1 cellular context compared by ENCODE assay signal in the genomic region with DNA sequence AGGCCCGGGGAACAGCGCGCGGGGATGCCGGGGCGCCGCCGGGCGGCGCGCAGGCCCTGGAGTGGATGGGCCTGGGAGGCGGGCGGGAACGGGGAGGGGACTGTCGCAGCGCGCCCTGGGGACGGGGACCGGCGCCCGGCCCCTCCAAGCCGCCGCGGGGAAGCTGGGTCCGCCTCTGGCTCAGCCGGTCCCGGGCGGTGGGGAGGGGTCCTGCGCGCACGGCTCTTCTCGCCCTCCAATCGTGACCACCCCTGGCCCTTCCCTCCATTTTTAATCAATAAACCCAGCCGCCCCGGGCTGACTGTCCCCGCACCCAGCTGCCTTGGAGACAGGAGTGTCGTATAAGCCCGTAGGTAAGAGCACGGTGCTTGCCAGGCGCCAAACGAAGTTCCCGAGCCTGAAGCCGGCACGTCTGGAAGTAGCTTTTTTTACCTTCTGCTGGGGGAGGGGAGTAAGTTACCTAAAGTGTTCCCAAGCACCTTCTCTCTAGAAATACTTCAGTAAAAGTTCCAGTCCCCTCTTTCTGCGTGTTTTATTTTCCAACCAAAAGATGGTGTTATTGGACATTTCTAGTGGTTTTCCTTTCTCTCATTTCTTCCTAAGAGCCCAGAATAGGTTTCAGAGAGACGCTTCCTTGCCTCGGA.
TF ChIP-seq lines count a peak whose summit lies in the region.

No MANE protein-coding gene starts in this region.

TF ChIP-seq in HepG2, 621 proteins besides CTCF, POLR2A, EP300 and RAD21 (continued from another document and continues in another):
- TF ChIP-seq, protein P1, sequence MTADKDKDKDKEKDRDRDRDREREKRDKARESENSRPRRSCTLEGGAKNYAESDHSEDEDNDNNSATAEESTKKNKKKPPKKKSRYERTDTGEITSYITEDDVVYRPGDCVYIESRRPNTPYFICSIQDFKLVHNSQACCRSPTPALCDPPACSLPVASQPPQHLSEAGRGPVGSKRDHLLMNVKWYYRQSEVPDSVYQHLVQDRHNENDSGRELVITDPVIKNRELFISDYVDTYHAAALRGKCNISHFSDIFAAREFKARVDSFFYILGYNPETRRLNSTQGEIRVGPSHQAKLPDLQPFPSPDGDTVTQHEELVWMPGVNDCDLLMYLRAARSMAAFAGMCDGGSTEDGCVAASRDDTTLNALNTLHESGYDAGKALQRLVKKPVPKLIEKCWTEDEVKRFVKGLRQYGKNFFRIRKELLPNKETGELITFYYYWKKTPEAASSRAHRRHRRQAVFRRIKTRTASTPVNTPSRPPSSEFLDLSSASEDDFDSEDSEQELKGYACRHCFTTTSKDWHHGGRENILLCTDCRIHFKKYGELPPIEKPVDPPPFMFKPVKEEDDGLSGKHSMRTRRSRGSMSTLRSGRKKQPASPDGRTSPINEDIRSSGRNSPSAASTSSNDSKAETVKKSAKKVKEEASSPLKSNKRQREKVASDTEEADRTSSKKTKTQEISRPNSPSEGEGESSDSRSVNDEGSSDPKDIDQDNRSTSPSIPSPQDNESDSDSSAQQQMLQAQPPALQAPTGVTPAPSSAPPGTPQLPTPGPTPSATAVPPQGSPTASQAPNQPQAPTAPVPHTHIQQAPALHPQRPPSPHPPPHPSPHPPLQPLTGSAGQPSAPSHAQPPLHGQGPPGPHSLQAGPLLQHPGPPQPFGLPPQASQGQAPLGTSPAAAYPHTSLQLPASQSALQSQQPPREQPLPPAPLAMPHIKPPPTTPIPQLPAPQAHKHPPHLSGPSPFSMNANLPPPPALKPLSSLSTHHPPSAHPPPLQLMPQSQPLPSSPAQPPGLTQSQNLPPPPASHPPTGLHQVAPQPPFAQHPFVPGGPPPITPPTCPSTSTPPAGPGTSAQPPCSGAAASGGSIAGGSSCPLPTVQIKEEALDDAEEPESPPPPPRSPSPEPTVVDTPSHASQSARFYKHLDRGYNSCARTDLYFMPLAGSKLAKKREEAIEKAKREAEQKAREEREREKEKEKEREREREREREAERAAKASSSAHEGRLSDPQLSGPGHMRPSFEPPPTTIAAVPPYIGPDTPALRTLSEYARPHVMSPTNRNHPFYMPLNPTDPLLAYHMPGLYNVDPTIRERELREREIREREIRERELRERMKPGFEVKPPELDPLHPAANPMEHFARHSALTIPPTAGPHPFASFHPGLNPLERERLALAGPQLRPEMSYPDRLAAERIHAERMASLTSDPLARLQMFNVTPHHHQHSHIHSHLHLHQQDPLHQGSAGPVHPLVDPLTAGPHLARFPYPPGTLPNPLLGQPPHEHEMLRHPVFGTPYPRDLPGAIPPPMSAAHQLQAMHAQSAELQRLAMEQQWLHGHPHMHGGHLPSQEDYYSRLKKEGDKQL (CRISPR knock-in tag; IDR thresholded peaks at IDR 0.05; ENCODE audit: low read depth), result no peak
- peak; percentile 58; the same call in 1 of the 2 replicates for TF ChIP-seq ZNF367 (CRISPR knock-in tag; IDR thresholded peaks at IDR 0.05; ENCODE audit: borderline replicate concordance)
- peak; percentile 75; the same call in 1 of the 2 replicates for TF ChIP-seq ZNF83 (CRISPR knock-in tag; IDR thresholded peaks at IDR 0.05; ENCODE audit: borderline replicate concordance)
- peak; percentile 40; the same call in 1 of the 2 replicates for TF ChIP-seq ZNF782 (CRISPR knock-in tag; IDR thresholded peaks at IDR 0.05; ENCODE audit: borderline replicate concordance)
- no peak; the same call in none of the 2 replicates for TF ChIP-seq ZNF274 (CRISPR knock-in tag; IDR thresholded peaks at IDR 0.05)
- TF ChIP-seq ZNF431 (CRISPR knock-in tag; IDR thresholded peaks at IDR 0.05; ENCODE audit: borderline replicate concordance, low read depth), result no peak; the same call in 1 of the 2 replicates
- TF ChIP-seq ZNF264 (CRISPR knock-in tag; IDR thresholded peaks at IDR 0.05), result no peak
- no peak for TF ChIP-seq RCOR2 (CRISPR knock-in tag; IDR thresholded peaks at IDR 0.05)
- TF ChIP-seq SMC3 (IDR thresholded peaks at IDR 0.05; ENCODE audit: low read length), result no peak
- TF ChIP-seq SCMH1 (CRISPR knock-in tag; IDR thresholded peaks at IDR 0.05; ENCODE audit: borderline replicate concordance), result no peak
- no peak for TF ChIP-seq GMEB1 (CRISPR knock-in tag; IDR thresholded peaks at IDR 0.05; ENCODE audit: borderline replicate concordance)
- peak; percentile 14; the same call in 1 of the 2 replicates for TF ChIP-seq ZNF276 (CRISPR knock-in tag; IDR thresholded peaks at IDR 0.05; ENCODE audit: low read depth)
- no peak for TF ChIP-seq ZNF230 (CRISPR knock-in tag; IDR thresholded peaks at IDR 0.05)
- peak; percentile 46 for TF ChIP-seq PHF8 (CRISPR knock-in tag; IDR thresholded peaks at IDR 0.05)
- TF ChIP-seq ZNF101 (CRISPR knock-in tag; IDR thresholded peaks at IDR 0.05; ENCODE audit: borderline replicate concordance, low read depth), result no peak
- no peak for TF ChIP-seq TRAFD1 (CRISPR knock-in tag; IDR thresholded peaks at IDR 0.05; ENCODE audit: borderline replicate concordance)
- no peak for TF ChIP-seq ZNF652 (CRISPR knock-in tag; IDR thresholded peaks at IDR 0.05; ENCODE audit: borderline replicate concordance, low read depth)
- TF ChIP-seq ZNF446 (CRISPR knock-in tag; IDR thresholded peaks at IDR 0.05), result peak; percentile 7; the same call in 1 of the 2 replicates
- 0 out of 2 replicates have a peak, but pooled peaks have one; percentile 16 for TF ChIP-seq ARHGAP35 (CRISPR knock-in tag; IDR thresholded peaks at IDR 0.05; ENCODE audit: borderline replicate concordance)
- TF ChIP-seq, protein P2, sequence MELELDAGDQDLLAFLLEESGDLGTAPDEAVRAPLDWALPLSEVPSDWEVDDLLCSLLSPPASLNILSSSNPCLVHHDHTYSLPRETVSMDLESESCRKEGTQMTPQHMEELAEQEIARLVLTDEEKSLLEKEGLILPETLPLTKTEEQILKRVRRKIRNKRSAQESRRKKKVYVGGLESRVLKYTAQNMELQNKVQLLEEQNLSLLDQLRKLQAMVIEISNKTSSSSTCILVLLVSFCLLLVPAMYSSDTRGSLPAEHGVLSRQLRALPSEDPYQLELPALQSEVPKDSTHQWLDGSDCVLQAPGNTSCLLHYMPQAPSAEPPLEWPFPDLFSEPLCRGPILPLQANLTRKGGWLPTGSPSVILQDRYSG (CRISPR knock-in tag; IDR thresholded peaks at IDR 0.05), result peak; percentile 83
- 0 out of 2 replicates have a peak, but pooled peaks have one; percentile 49 for TF ChIP-seq MED1 (CRISPR knock-in tag; IDR thresholded peaks at IDR 0.05)
- TF ChIP-seq ZNF280B (CRISPR knock-in tag; IDR thresholded peaks at IDR 0.05; ENCODE audit: borderline replicate concordance), result no peak
- TF ChIP-seq GATAD1 (CRISPR knock-in tag; IDR thresholded peaks at IDR 0.05), result peak; percentile 56; the same call in 1 of the 2 replicates
- peak; percentile 85; the same call in 1 of the 2 replicates for TF ChIP-seq SALL2 (CRISPR knock-in tag; IDR thresholded peaks at IDR 0.05)
- TF ChIP-seq, protein P3, sequence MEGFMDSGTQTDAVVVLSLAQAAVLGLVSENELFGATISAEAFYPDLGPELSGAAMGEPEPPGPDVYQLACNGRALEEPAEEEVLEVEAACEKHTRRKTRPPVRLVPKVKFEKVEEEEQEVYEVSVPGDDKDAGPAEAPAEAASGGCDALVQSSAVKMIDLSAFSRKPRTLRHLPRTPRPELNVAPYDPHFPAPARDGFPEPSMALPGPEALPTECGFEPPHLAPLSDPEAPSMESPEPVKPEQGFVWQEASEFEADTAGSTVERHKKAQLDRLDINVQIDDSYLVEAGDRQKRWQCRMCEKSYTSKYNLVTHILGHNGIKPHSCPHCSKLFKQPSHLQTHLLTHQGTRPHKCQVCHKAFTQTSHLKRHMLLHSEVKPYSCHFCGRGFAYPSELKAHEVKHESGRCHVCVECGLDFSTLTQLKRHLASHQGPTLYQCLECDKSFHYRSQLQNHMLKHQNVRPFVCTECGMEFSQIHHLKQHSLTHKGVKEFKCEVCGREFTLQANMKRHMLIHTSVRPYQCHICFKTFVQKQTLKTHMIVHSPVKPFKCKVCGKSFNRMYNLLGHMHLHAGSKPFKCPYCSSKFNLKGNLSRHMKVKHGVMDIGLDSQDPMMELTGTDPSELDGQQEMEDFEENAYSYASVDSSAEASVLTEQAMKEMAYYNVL (CRISPR knock-in tag; IDR thresholded peaks at IDR 0.05; ENCODE audit: borderline replicate concordance), result peak; percentile 26; the same call in 1 of the 2 replicates
- no peak for TF ChIP-seq SNRNP70 (IDR thresholded peaks at IDR 0.05; ENCODE audit: low read depth, low read length)
- no peak for TF ChIP-seq ZNF234 (CRISPR knock-in tag; conservative IDR thresholded peaks at IDR 0.05)
- 0 out of 2 replicates have a peak, but pooled peaks have one; percentile 8 for TF ChIP-seq NFATC3 (CRISPR knock-in tag; IDR thresholded peaks at IDR 0.05)
- TF ChIP-seq NR2F6 (IDR thresholded peaks at IDR 0.05), result no peak
- TF ChIP-seq NR2F6 (CRISPR knock-in tag; IDR thresholded peaks at IDR 0.05), result no peak
- TF ChIP-seq SALL1 (CRISPR knock-in tag; IDR thresholded peaks at IDR 0.05), result peak; percentile 21; the same call in 1 of the 2 replicates
- TF ChIP-seq ZNF343 (CRISPR knock-in tag; IDR thresholded peaks at IDR 0.05), result peak; percentile 87
- no peak for TF ChIP-seq EHMT2 (IDR thresholded peaks at IDR 0.05; ENCODE audit: borderline replicate concordance, low read depth, low read length)
- TF ChIP-seq DDIT3 (CRISPR knock-in tag; IDR thresholded peaks at IDR 0.05), result 0 out of 2 replicates have a peak, but pooled peaks have one; percentile 2
- no peak for TF ChIP-seq CEBPG (CRISPR knock-in tag; IDR thresholded peaks at IDR 0.05)
- TF ChIP-seq, protein P4, sequence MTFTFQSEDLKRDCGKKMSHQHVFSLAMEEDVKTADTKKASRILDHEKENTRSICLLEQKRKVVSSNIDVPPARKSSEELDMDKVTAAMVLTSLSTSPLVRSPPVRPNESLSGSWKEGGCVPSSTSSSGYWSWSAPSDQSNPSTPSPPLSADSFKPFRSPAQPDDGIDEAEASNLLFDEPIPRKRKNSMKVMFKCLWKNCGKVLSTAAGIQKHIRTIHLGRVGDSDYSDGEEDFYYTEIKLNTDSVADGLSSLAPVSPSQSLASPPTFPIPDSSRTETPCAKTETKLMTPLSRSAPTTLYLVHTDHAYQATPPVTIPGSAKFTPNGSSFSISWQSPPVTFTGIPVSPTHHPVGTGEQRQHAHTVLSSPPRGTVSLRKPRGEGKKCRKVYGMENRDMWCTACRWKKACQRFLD (CRISPR knock-in tag; IDR thresholded peaks at IDR 0.05; ENCODE audit: borderline replicate concordance), result peak; percentile 79; the same call in 1 of the 2 replicates
